In genomic region chr3:122947621-122948202, GRCh38 we compare ENCODE assay signal across 2 cellular contexts.
A peak's percentile ranks its signal among the peaks of the same experiment; 100 is the strongest.
TF ChIP-seq lines count a peak whose summit lies in the region.

No MANE protein-coding gene starts in this region.

TF ChIP-seq in A549, 52 proteins besides CTCF, POLR2A, EP300 and RAD21 (continued from another document):
- TF ChIP-seq, protein P1, sequence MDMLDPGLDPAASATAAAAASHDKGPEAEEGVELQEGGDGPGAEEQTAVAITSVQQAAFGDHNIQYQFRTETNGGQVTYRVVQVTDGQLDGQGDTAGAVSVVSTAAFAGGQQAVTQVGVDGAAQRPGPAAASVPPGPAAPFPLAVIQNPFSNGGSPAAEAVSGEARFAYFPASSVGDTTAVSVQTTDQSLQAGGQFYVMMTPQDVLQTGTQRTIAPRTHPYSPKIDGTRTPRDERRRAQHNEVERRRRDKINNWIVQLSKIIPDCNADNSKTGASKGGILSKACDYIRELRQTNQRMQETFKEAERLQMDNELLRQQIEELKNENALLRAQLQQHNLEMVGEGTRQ (IDR thresholded peaks at IDR 0.05), result no peak
- TF ChIP-seq FOSL2 (IDR thresholded peaks at IDR 0.05), result no peak
- TF ChIP-seq FOSL2 (CRISPR knock-in tag; IDR thresholded peaks at IDR 0.05), result peak; percentile 56; the same call in 1 of the 2 replicates

TF ChIP-seq in IMR-90, 13 proteins besides CTCF, POLR2A, EP300 and RAD21 (continued from another document):
- TF ChIP-seq MXI1 (IDR thresholded peaks at IDR 0.05; ENCODE audit: borderline replicate concordance, low read depth, low read length), result no peak
- TF ChIP-seq, protein P2, sequence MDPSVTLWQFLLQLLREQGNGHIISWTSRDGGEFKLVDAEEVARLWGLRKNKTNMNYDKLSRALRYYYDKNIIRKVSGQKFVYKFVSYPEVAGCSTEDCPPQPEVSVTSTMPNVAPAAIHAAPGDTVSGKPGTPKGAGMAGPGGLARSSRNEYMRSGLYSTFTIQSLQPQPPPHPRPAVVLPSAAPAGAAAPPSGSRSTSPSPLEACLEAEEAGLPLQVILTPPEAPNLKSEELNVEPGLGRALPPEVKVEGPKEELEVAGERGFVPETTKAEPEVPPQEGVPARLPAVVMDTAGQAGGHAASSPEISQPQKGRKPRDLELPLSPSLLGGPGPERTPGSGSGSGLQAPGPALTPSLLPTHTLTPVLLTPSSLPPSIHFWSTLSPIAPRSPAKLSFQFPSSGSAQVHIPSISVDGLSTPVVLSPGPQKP (IDR thresholded peaks at IDR 0.05; ENCODE audit: borderline replicate concordance, low read depth, low read length), result no peak
- no peak for TF ChIP-seq RFX5 (IDR thresholded peaks at IDR 0.05; ENCODE audit: low read depth, low read length)
- no peak for TF ChIP-seq SMC3 (IDR thresholded peaks at IDR 0.05; ENCODE audit: low read depth, low read length)
- TF ChIP-seq, protein P1 (IDR thresholded peaks at IDR 0.05; ENCODE audit: low read depth, low read length), result no peak
- TF ChIP-seq RCOR1 (IDR thresholded peaks at IDR 0.05; ENCODE audit: insufficient replicate concordance, low read length), result no peak
- TF ChIP-seq MAZ (IDR thresholded peaks at IDR 0.05; ENCODE audit: borderline replicate concordance, low read depth, low read length), result no peak
- TF ChIP-seq CEBPB (IDR thresholded peaks at IDR 0.05; ENCODE audit: low read depth, low read length), result no peak
- no peak for TF ChIP-seq FOS (IDR thresholded peaks at IDR 0.05; ENCODE audit: low read depth, low read length)
